22 cellular contexts compared by ENCODE assay signal in genomic region chr14:24960816-24961215, GRCh38.
DNase-seq lines count a peak whose midpoint lies in the region; ATAC-seq and TF ChIP-seq lines count a peak whose summit lies in the region.
"Had no signal": no experiment of that assay in that cellular context is flagged by ENCODE, and none has a peak within 500 bp of the region (broad histone marks: within the 10 kb centered on the region; RNA-seq: fewer than 3 reads in every experiment).

No MANE protein-coding gene starts in this region.

- H3K9me2 ChIP-seq in GM23248 (ENCODE audit: insufficient read depth) (no peaks in the 10 kb centered on the region), hepatocyte (replicated peaks; ENCODE audit: insufficient read depth) (no peaks in the 10 kb centered on the region)

- no peaks in the 10 kb centered on the region for H3K9me3 ChIP-seq in GM23248 (ENCODE audit: low read depth)
- no peaks in the 10 kb centered on the region for H3K9me3 ChIP-seq in hepatocyte (ENCODE audit: low read depth)
- H3K9me3 ChIP-seq in suprapubic skin: no peaks in the 10 kb centered on the region
- no peaks in the 10 kb centered on the region for H3K9me3 ChIP-seq in ovary
- H3K9me3 ChIP-seq: left lung, psoas muscle had no signal

- peak overlapping the region; percentile 23 for H3K27ac Mint-ChIP-seq in chondrocyte (ENCODE audit: unreplicated experiment)
- H3K27ac Mint-ChIP-seq: activated CD4-positive, alpha-beta T cell treated with anti-CD3 and anti-CD28 coated beads, Interleukin-2, amount 10 ng/mL, durations not matched to agents 7 days and 5 days; activated naive CD8-positive, alpha-beta T cell treated with anti-CD3 and anti-CD28 coated beads, Interleukin-2, amount 50 U/mL, for 24 hours; activated T-helper 2 cell treated with anti-CD3 and anti-CD28 coated beads, Interferon-gamma antibody, Interleukin-2, Interleukin-4, amounts not matched to agents 10 μg/mL and 5 μg/mL and 100 μg/mL, durations not matched to agents 14 hours and 24 hours and 36 hours; T-helper 17 cell had no signal

- TF ChIP-seq POLR2A in suprapubic skin (IDR thresholded peaks at IDR 0.05) (no peak), ovary (IDR thresholded peaks at IDR 0.05) (no peak)

- no peaks in the 10 kb centered on the region for H3K9me3 Mint-ChIP-seq in chondrocyte (ENCODE audit: low read depth)
- H3K9me3 Mint-ChIP-seq: activated CD4-positive, alpha-beta T cell treated with anti-CD3 and anti-CD28 coated beads, Interleukin-2, amount 10 ng/mL, durations not matched to agents 7 days and 5 days; activated naive CD8-positive, alpha-beta T cell treated with anti-CD3 and anti-CD28 coated beads, Interleukin-2, amount 50 U/mL, for 24 hours; activated T-helper 2 cell treated with anti-CD3 and anti-CD28 coated beads, Interferon-gamma antibody, Interleukin-2, Interleukin-4, amounts not matched to agents 10 μg/mL and 5 μg/mL and 100 μg/mL, durations not matched to agents 14 hours and 24 hours and 36 hours had no signal

- H2AFZ ChIP-seq in GM23248 (0 out of 2 replicates have a peak overlapping the region, but pooled peaks have one; percentile 19), hepatocyte (no peak overlapping the region)

- H3K27me3 Mint-ChIP-seq in chondrocyte (ENCODE audit: low read depth): no peaks in the 10 kb centered on the region

- ATAC-seq in GM19023 (IDR thresholded peaks at IDR 0.05; ENCODE audit: unreplicated experiment) (no peak), GM18502 (IDR thresholded peaks at IDR 0.05; ENCODE audit: poor library complexity, unreplicated experiment) (no peak)
- ATAC-seq: activated naive CD8-positive, alpha-beta T cell treated with anti-CD3 and anti-CD28 coated beads, Interleukin-2, amount 50 U/mL, for 24 hours; left lung; psoas muscle; T-helper 17 cell had no signal

- intact Hi-C loops in ovary (cut with DNase I): no loop called here

- peaks cover 66% of the 10 kb centered on the region for H3K4me1 Mint-ChIP-seq in chondrocyte (ENCODE audit: low read depth)
- H3K4me1 Mint-ChIP-seq: activated CD4-positive, alpha-beta T cell treated with anti-CD3 and anti-CD28 coated beads, Interleukin-2, amount 10 ng/mL, durations not matched to agents 7 days and 5 days; activated naive CD8-positive, alpha-beta T cell treated with anti-CD3 and anti-CD28 coated beads, Interleukin-2, amount 50 U/mL, for 24 hours; CD8-positive, alpha-beta memory T cell; T-helper 17 cell had no signal

- in situ Hi-C loops in GM23248 (cut with MboI): no loop called here

- TF ChIP-seq CTCF in chondrocyte (IDR thresholded peaks at IDR 0.05) (no peak), hepatocyte (IDR thresholded peaks at IDR 0.05; ENCODE audit: poor library complexity) (no peak), suprapubic skin (IDR thresholded peaks at IDR 0.05) (no peak), ovary (IDR thresholded peaks at IDR 0.05) (no peak)

- peaks cover 46% of the 10 kb centered on the region for H3K4me1 ChIP-seq in GM23248 (ENCODE audit: insufficient read depth)
- peaks cover 45% of the 10 kb centered on the region for H3K4me1 ChIP-seq in hepatocyte (ENCODE audit: insufficient read depth)
- peaks cover 12% of the 10 kb centered on the region for H3K4me1 ChIP-seq in suprapubic skin
- no peaks in the 10 kb centered on the region for H3K4me1 ChIP-seq in ovary (ENCODE audit: insufficient read depth)

- H3K27ac ChIP-seq in GM23248: peak overlapping the region; percentile 45
- H3K27ac ChIP-seq in hepatocyte: peak overlapping the region; percentile 54
- peak overlapping the region; percentile 26 for H3K27ac ChIP-seq in suprapubic skin
- H3K27ac ChIP-seq in ovary: no peak overlapping the region
- H3K27ac ChIP-seq: KMS-11, psoas muscle had no signal

- no peak overlapping the region for H3K9ac ChIP-seq in GM23248
- H3K9ac ChIP-seq: KMS-11 had no signal

- DNase-seq in GM23248: peak; percentile 67
- DNase-seq in chondrocyte (ENCODE audit: low spot score): no peak
- no peak for DNase-seq in hepatocyte (ENCODE audit: low spot score)
- no peak for DNase-seq in suprapubic skin (ENCODE audit: low spot score in 2 of 2)
- DNase-seq in ovary: no peak
- DNase-seq: activated CD4-positive, alpha-beta T cell treated with anti-CD3 and anti-CD28 coated beads, Interleukin-2, amount 10 ng/mL, durations not matched to agents 7 days and 5 days; activated naive CD8-positive, alpha-beta T cell treated with anti-CD3 and anti-CD28 coated beads, Interleukin-2, amount 50 U/mL, for 24 hours; CD8-positive, alpha-beta memory T cell; glutamatergic neuron; H7; left lung; MV-4-11; NCI-H187; NCI-H82; psoas muscle; stimulated activated CD4-positive, alpha-beta T cell treated with anti-CD3 and anti-CD28 coated beads, Interleukin-12 subunit alpha, Interleukin-12 subunit beta, amount 100 ng/mL, for 4 hours; stimulated activated CD8-positive, alpha-beta memory T cell treated with anti-CD3 and anti-CD28 coated beads, Interleukin-4, amount 100 ng/mL, for 48 hours; T-helper 17 cell had no signal

- H3K4me2 ChIP-seq in GM23248 (ENCODE audit: unreplicated experiment) (peak overlapping the region; percentile 10), hepatocyte (no peak overlapping the region)
- H3K4me2 ChIP-seq: KMS-11 had no signal

- no peaks in the 10 kb centered on the region for H3K27me3 ChIP-seq in GM23248 (replicated peaks; ENCODE audit: insufficient read depth)
- no peaks in the 10 kb centered on the region for H3K27me3 ChIP-seq in hepatocyte
- H3K27me3 ChIP-seq in suprapubic skin: no peaks in the 10 kb centered on the region
- H3K27me3 ChIP-seq in ovary: no peaks in the 10 kb centered on the region
- H3K27me3 ChIP-seq: left lung had no signal

- H3K36me3 ChIP-seq in GM23248 (ENCODE audit: low read depth) (no peaks in the 10 kb centered on the region), hepatocyte (replicated peaks; ENCODE audit: insufficient read depth, low read depth) (no peaks in the 10 kb centered on the region), suprapubic skin (no peaks in the 10 kb centered on the region), ovary (no peaks in the 10 kb centered on the region)
- H3K36me3 ChIP-seq: left lung had no signal

- H3F3A ChIP-seq in GM23248 (ENCODE audit: insufficient read depth): peaks cover 25% of the 10 kb centered on the region

- TF ChIP-seq EP300 in suprapubic skin (IDR thresholded peaks at IDR 0.05) (no peak), ovary (IDR thresholded peaks at IDR 0.05) (no peak)

- no peaks in the 10 kb centered on the region for H4K20me1 ChIP-seq in GM23248 (ENCODE audit: insufficient read depth)
- no peaks in the 10 kb centered on the region for H4K20me1 ChIP-seq in hepatocyte (ENCODE audit: insufficient read depth, poor library complexity, severe bottlenecking)

- no peaks in the 10 kb centered on the region for H3K36me3 Mint-ChIP-seq in chondrocyte (ENCODE audit: low read depth)
- H3K36me3 Mint-ChIP-seq: CD8-positive, alpha-beta memory T cell had no signal

- peaks cover 37% of the 10 kb centered on the region for H3K79me2 ChIP-seq in GM23248 (ENCODE audit: insufficient read depth)
- H3K79me2 ChIP-seq in hepatocyte: peaks cover 61% of the 10 kb centered on the region

- H3K4me3 ChIP-seq in GM23248: no peak overlapping the region
- H3K4me3 ChIP-seq in hepatocyte: no peak overlapping the region
- H3K4me3 ChIP-seq in suprapubic skin: no peak overlapping the region
- no peak overlapping the region for H3K4me3 ChIP-seq in ovary
- H3K4me3 ChIP-seq: left lung, psoas muscle had no signal

- 15 to 16% methylated on average over 2 of the region's 2 CpGs for WGBS in GM23248 (ENCODE audit: low coverage in 1 of 2, low lambda C conversion rate in 2 of 2, missing lambda C conversion rate in 2 of 2), 2 experiments
- WGBS in hepatocyte (ENCODE audit: low lambda C conversion rate, missing lambda C conversion rate): 65% methylated on average over 2 of the region's 2 CpGs
- 47% methylated on average over 2 of the region's 2 CpGs for WGBS in suprapubic skin
- WGBS in ovary, 3 donors: 29 to 43% (median 34%) methylated on average over 2 of the region's 2 CpGs

- H3K4me3 Mint-ChIP-seq in chondrocyte (ENCODE audit: unreplicated experiment): no peak overlapping the region
- H3K4me3 Mint-ChIP-seq: activated CD4-positive, alpha-beta T cell treated with anti-CD3 and anti-CD28 coated beads, Interleukin-2, amount 10 ng/mL, durations not matched to agents 7 days and 5 days; activated naive CD8-positive, alpha-beta T cell treated with anti-CD3 and anti-CD28 coated beads, Interleukin-2, amount 50 U/mL, for 24 hours; CD8-positive, alpha-beta memory T cell; T-helper 17 cell had no signal

Comparison
In these comparisons a context has a peak if more than half of its experiments do, and no peak if none do; other contexts are left out.
1. H3K27ac ChIP-seq: peak in GM23248 (single experiment), hepatocyte (single experiment) and suprapubic skin (single experiment); none in ovary (0 of 2).